ENCODE assay signal across 26 cellular contexts in genomic region chr20:46826343-46826984, GRCh38.
DNase-seq lines count a peak whose midpoint lies in the region; ATAC-seq, FAIRE-seq and TF ChIP-seq lines count a peak whose summit lies in the region.
"Had no signal": no experiment of that assay in that cellular context is flagged by ENCODE, and none has a peak within 500 bp of the region (broad histone marks: within the 10 kb centered on the region; RNA-seq: fewer than 3 reads in every experiment).

No MANE protein-coding gene starts in this region.

- no peak for FAIRE-seq in bronchial epithelial cell (lab: Jason Lieb, UNC)
- FAIRE-seq: GM12878 had no signal

- no peaks in the 10 kb centered on the region for H3K79me2 ChIP-seq in hepatocyte

- 63% methylated on average over 3 of the region's 3 CpGs for WGBS in suprapubic skin
- WGBS in hepatocyte (ENCODE audit: low lambda C conversion rate, missing lambda C conversion rate) = 74% methylated on average over 3 of the region's 3 CpGs

- no peak for TF ChIP-seq POLR2A in suprapubic skin (IDR thresholded peaks at IDR 0.05)

- H3K9me2 ChIP-seq in hepatocyte (replicated peaks; ENCODE audit: insufficient read depth) = no peaks in the 10 kb centered on the region

- no peaks in the 10 kb centered on the region for H3K4me1 ChIP-seq in suprapubic skin
- no peaks in the 10 kb centered on the region for H3K4me1 ChIP-seq in hepatocyte (ENCODE audit: insufficient read depth)
- H3K4me1 ChIP-seq: ascending aorta had no signal

- no peak overlapping the region for H3K4me2 ChIP-seq in hepatocyte

- no peak overlapping the region for H3K4me3 ChIP-seq in bronchial epithelial cell (ENCODE audit: low read depth, low read length)
- H3K4me3 ChIP-seq in suprapubic skin = no peak overlapping the region
- H3K4me3 ChIP-seq in hepatocyte = no peak overlapping the region
- H3K4me3 ChIP-seq: ascending aorta, GM12878, SJSA1, transverse colon had no signal

- POLR2A ChIA-PET in HEK293T (lab: Yijun Ruan, JAX) = interaction anchor here (0.9 kb wide), 1 partner anchor 12 kb away, joined by 3 read pairs; no protein-coding TSS in a partner anchor

- H3K9me3 ChIP-seq in suprapubic skin = no peaks in the 10 kb centered on the region
- no peaks in the 10 kb centered on the region for H3K9me3 ChIP-seq in hepatocyte (ENCODE audit: low read depth)
- H3K9me3 ChIP-seq: ascending aorta, transverse colon had no signal

- no peaks in the 10 kb centered on the region for H3K36me3 ChIP-seq in bronchial epithelial cell (ENCODE audit: control insufficient read depth, insufficient read depth, low read length)
- no peaks in the 10 kb centered on the region for H3K36me3 ChIP-seq in suprapubic skin
- no peaks in the 10 kb centered on the region for H3K36me3 ChIP-seq in hepatocyte (replicated peaks; ENCODE audit: insufficient read depth, low read depth)
- H3K36me3 ChIP-seq: ascending aorta, SJSA1, transverse colon had no signal

- H3K27ac ChIP-seq in suprapubic skin (no peak overlapping the region), hepatocyte (no peak overlapping the region)
- H3K27ac ChIP-seq: ascending aorta, SJSA1, transverse colon had no signal

- no peaks in the 10 kb centered on the region for H4K20me1 ChIP-seq in hepatocyte (ENCODE audit: insufficient read depth, poor library complexity, severe bottlenecking)

- ATAC-seq in HG02623 (IDR thresholded peaks at IDR 0.05; ENCODE audit: unreplicated experiment) = no peak
- ATAC-seq: activated CD8-positive, alpha-beta memory T cell treated with anti-CD3 and anti-CD28 coated beads, Interleukin-2, amount 10 ng/mL, durations not matched to agents 7 days and 5 days; GM12878; left cardiac atrium had no signal

- TF ChIP-seq CTCF in bronchial epithelial cell (IDR thresholded peaks at IDR 0.05; ENCODE audit: insufficient read depth, low read length, severe bottlenecking) = no peak
- TF ChIP-seq CTCF in suprapubic skin (IDR thresholded peaks at IDR 0.05) = no peak
- TF ChIP-seq CTCF in hepatocyte (IDR thresholded peaks at IDR 0.05; ENCODE audit: poor library complexity) = no peak

- TF ChIP-seq EP300 in suprapubic skin (IDR thresholded peaks at IDR 0.05) = no peak

- peak; percentile 38 for DNase-seq in AG20443 (ENCODE audit: low spot score)
- no peak for DNase-seq in HEK293T (ENCODE audit: extremely low spot score)
- DNase-seq in bronchial epithelial cell (ENCODE audit: low read depth) = peak; percentile 12
- peak; percentile 17 for DNase-seq in kidney tubule cell (ENCODE audit: low spot score)
- DNase-seq in epidermal melanocyte (ENCODE audit: insufficient read length, low spot score) = no peak
- DNase-seq in suprapubic skin (ENCODE audit: low spot score in 2 of 2) = no peak
- DNase-seq in hepatocyte (ENCODE audit: low spot score) = no peak
- DNase-seq: activated CD4-positive, alpha-beta T cell treated with anti-CD3 and anti-CD28 coated beads, Interleukin-2, amount 10 ng/mL, durations not matched to agents 24 days and 14 days; activated CD8-positive, alpha-beta memory T cell treated with anti-CD3 and anti-CD28 coated beads, Interleukin-2, amount 10 ng/mL, durations not matched to agents 7 days and 5 days; CD4-positive, CD25-positive, alpha-beta regulatory T cell; cerebellar nuclear complex; DMS 273 treated with DMSO at 0.1 percent for 48 hours; erythroblast; GF-D8; left cardiac atrium; mesenchymal stem cell; NCI-H2107; NCI-H446 treated with DMSO at 0.1 percent for 48 hours; NK-92 treated with Interleukin-12 subunit alpha and Interleukin-12 subunit beta, amount 100 ng/mL, for 24 hours; nucleus accumbens; stimulated activated CD4-positive, alpha-beta T cell treated with anti-CD3 and anti-CD28 coated beads, Interleukin-4, amount 100 ng/mL, for 1 hour; transverse colon had no signal

- H3K27me3 ChIP-seq in bronchial epithelial cell (ENCODE audit: control insufficient read depth, insufficient read depth, low read length) (no peaks in the 10 kb centered on the region), suprapubic skin (peaks cover 12% of the 10 kb centered on the region), hepatocyte (peaks cover 2% of the 10 kb centered on the region)
- H3K27me3 ChIP-seq: ascending aorta, SJSA1, transverse colon had no signal

- CTCF ChIA-PET in HEK293T (lab: Yijun Ruan, JAX) = no interaction called here

- no peak overlapping the region for H2AFZ ChIP-seq in hepatocyte

TF ChIP-seq in HEK293T, 16 proteins besides CTCF, POLR2A, EP300 and RAD21:
- peak; percentile 74 for TF ChIP-seq PKNOX1 (IDR thresholded peaks at IDR 0.05)
- no peak for TF ChIP-seq L3MBTL2 (conservative IDR thresholded peaks at IDR 0.05)
- TF ChIP-seq BHLHE40 (IDR thresholded peaks at IDR 0.05; ENCODE audit: borderline replicate concordance) = no peak
- no peak for TF ChIP-seq SUZ12 (IDR thresholded peaks at IDR 0.05)
- no peak for TF ChIP-seq HDGF (IDR thresholded peaks at IDR 0.05; ENCODE audit: borderline replicate concordance)
- no peak for TF ChIP-seq ELF4 (IDR thresholded peaks at IDR 0.05)

Comparison
In these comparisons a context has a peak if more than half of its experiments do, and no peak if none do; other contexts are left out.
1. DNase-seq: peak in AG20443 (single experiment), bronchial epithelial cell (single experiment) and kidney tubule cell (single experiment); none in HEK293T (single experiment), epidermal melanocyte (single experiment), suprapubic skin (0 of 2) and hepatocyte (single experiment).